In genomic region chr16:66270333-66270927, GRCh38 we compare ENCODE assay signal across 8 cellular contexts.
DNase-seq lines count a peak whose midpoint lies in the region; ATAC-seq and TF ChIP-seq lines count a peak whose summit lies in the region.

No MANE protein-coding gene starts in this region.

- H3K4me2 ChIP-seq in OCI-LY3 (ENCODE audit: low read length) (peak overlapping the region; percentile 62), fibroblast of lung (ENCODE audit: extremely low read depth, insufficient read depth, low read length) (no peak overlapping the region)

- peak; percentile 76 for TF ChIP-seq CTCF in OCI-LY3 (IDR thresholded peaks at IDR 0.05; ENCODE audit: low read depth, low read length)
- TF ChIP-seq CTCF in fibroblast of lung (conservative IDR thresholded peaks at IDR 0.05 in 1 of 2, IDR thresholded peaks at IDR 0.05 in 1 of 2; ENCODE audit: low read depth in 1 of 2, low read length in 2 of 2): peak; percentile 40 to 73

- H3K36me3 ChIP-seq in OCI-LY3 (replicated peaks; ENCODE audit: low read depth, low read length) (no peaks in the 10 kb centered on the region), fibroblast of lung (ENCODE audit: control insufficient read depth, insufficient read depth, low read length) (no peaks in the 10 kb centered on the region), subcutaneous abdominal adipose tissue (ENCODE audit: control insufficient read depth in 5 of 5, insufficient read depth in 5 of 5, low read length in 5 of 5) (no peaks in the 10 kb centered on the region)

- no peak overlapping the region for H3K27ac Mint-ChIP-seq in natural killer cell treated with Interleukin-12 subunit alpha and Interleukin-12 subunit beta and Interleukin-15 and Interleukin-18, amount 100 ng/mL, for 72 hours

- DNase-seq in NCI-H2107 (lab: John Stamatoyannopoulos, UW): peak; percentile 16
- no peak for DNase-seq in NCI-H2107 treated with DMSO at 0.1 percent for 48 hours (lab: John Stamatoyannopoulos, UW; ENCODE audit: unreplicated experiment)
- DNase-seq in activated T-cell treated with anti-CD3 and anti-CD28 coated beads, Interleukin-2, amount 50 U/mL, for 4 hours: peak; percentile 45
- DNase-seq in fibroblast of lung (ENCODE audit: low read depth in 2 of 2): peak; percentile 58 to 67
- no peak for DNase-seq in natural killer cell treated with Interleukin-12 subunit alpha and Interleukin-12 subunit beta and Interleukin-15 and Interleukin-18, amount 100 ng/mL, for 72 hours (ENCODE audit: low spot score)

- H3K9ac ChIP-seq in OCI-LY3 (ENCODE audit: low read length) (no peak overlapping the region), fibroblast of lung (ENCODE audit: insufficient read depth, low read length) (no peak overlapping the region), subcutaneous abdominal adipose tissue (ENCODE audit: low read length in 5 of 5) (no peak overlapping the region)

- peaks cover 53% of the 10 kb centered on the region for H3K27me3 Mint-ChIP-seq in activated T-cell treated with anti-CD3 and anti-CD28 coated beads, Interleukin-2, amount 50 U/mL, for 4 hours (ENCODE audit: low read depth)
- H3K27me3 Mint-ChIP-seq in natural killer cell treated with Interleukin-12 subunit alpha and Interleukin-12 subunit beta and Interleukin-15 and Interleukin-18, amount 100 ng/mL, for 72 hours: peaks cover 30 to 42% of the 10 kb centered on the region in 2 donors

- ATAC-seq in HG03442 (IDR thresholded peaks at IDR 0.05; ENCODE audit: unreplicated experiment): peak; percentile 65
- ATAC-seq in activated T-cell treated with anti-CD3 and anti-CD28 coated beads, Interleukin-2, amount 50 U/mL, for 4 hours: peak; percentile 76 to 84
- ATAC-seq in natural killer cell treated with Interleukin-12 subunit alpha and Interleukin-12 subunit beta and Interleukin-15 and Interleukin-18, amount 100 ng/mL, for 72 hours: peak; percentile 68 to 77

- H3K4me3 ChIP-seq in OCI-LY3 (ENCODE audit: low read length) (peak overlapping the region; percentile 47), fibroblast of lung (replicated peaks in 1 of 4; ENCODE audit: control extremely low read depth in 1 of 4, insufficient read depth in 1 of 4, low read depth in 3 of 4, low read length in 4 of 4) (peak overlapping the region in 1 of 4 experiments; percentile 34), subcutaneous abdominal adipose tissue (ENCODE audit: low read depth in 1 of 5, low read length in 5 of 5) (peak overlapping the region in 3 of 5 donors; percentile 27 to 57 (median 38))

- peak overlapping the region; percentile 4 for H3K4me3 Mint-ChIP-seq in activated T-cell treated with anti-CD3 and anti-CD28 coated beads, Interleukin-2, amount 50 U/mL, for 4 hours
- H3K4me3 Mint-ChIP-seq in natural killer cell treated with Interleukin-12 subunit alpha and Interleukin-12 subunit beta and Interleukin-15 and Interleukin-18, amount 100 ng/mL, for 72 hours: no peak overlapping the region

- H3K9me3 Mint-ChIP-seq in activated T-cell treated with anti-CD3 and anti-CD28 coated beads, Interleukin-2, amount 50 U/mL, for 4 hours: no peaks in the 10 kb centered on the region
- no peaks in the 10 kb centered on the region for H3K9me3 Mint-ChIP-seq in natural killer cell treated with Interleukin-12 subunit alpha and Interleukin-12 subunit beta and Interleukin-15 and Interleukin-18, amount 100 ng/mL, for 72 hours

- H3K79me2 ChIP-seq in OCI-LY3 (ENCODE audit: low read length): no peaks in the 10 kb centered on the region
- no peaks in the 10 kb centered on the region for H3K79me2 ChIP-seq in fibroblast of lung (ENCODE audit: control insufficient read depth, insufficient read depth, low read length)

- peaks cover 5% of the 10 kb centered on the region for H3K4me1 Mint-ChIP-seq in activated T-cell treated with anti-CD3 and anti-CD28 coated beads, Interleukin-2, amount 50 U/mL, for 4 hours (ENCODE audit: low read depth)
- H3K4me1 Mint-ChIP-seq in natural killer cell treated with Interleukin-12 subunit alpha and Interleukin-12 subunit beta and Interleukin-15 and Interleukin-18, amount 100 ng/mL, for 72 hours (ENCODE audit: low read depth in 2 of 2): peaks cover 4 to 7% of the 10 kb centered on the region in 2 donors

- H2AFZ ChIP-seq in OCI-LY3 (ENCODE audit: low read depth, low read length) (peak overlapping the region; percentile 67), fibroblast of lung (ENCODE audit: low read length) (peak overlapping the region; percentile 43)

- H3K27ac ChIP-seq in OCI-LY3 (ENCODE audit: low read length) (no peak overlapping the region), fibroblast of lung (ENCODE audit: insufficient read depth, low read length) (peak overlapping the region; percentile 26), subcutaneous abdominal adipose tissue (ENCODE audit: low read depth, low read length) (no peak overlapping the region)

- no peaks in the 10 kb centered on the region for H3K36me3 Mint-ChIP-seq in activated T-cell treated with anti-CD3 and anti-CD28 coated beads, Interleukin-2, amount 50 U/mL, for 4 hours (ENCODE audit: insufficient read depth)
- H3K36me3 Mint-ChIP-seq in natural killer cell treated with Interleukin-12 subunit alpha and Interleukin-12 subunit beta and Interleukin-15 and Interleukin-18, amount 100 ng/mL, for 72 hours: no peaks in the 10 kb centered on the region

- H4K20me1 ChIP-seq in OCI-LY3 (ENCODE audit: insufficient read depth, low read length) (no peaks in the 10 kb centered on the region), fibroblast of lung (ENCODE audit: control insufficient read depth, extremely low read depth, insufficient read depth, low read length) (no peaks in the 10 kb centered on the region)

- H3K4me1 ChIP-seq in OCI-LY3 (ENCODE audit: low read length) (0 out of 2 replicates have a peak, but pooled peaks cover 4% of the 10 kb centered on the region), fibroblast of lung (ENCODE audit: control insufficient read depth, extremely low read depth, insufficient read depth, low read length) (peaks cover 23% of the 10 kb centered on the region), subcutaneous abdominal adipose tissue (ENCODE audit: control insufficient read depth in 5 of 5, insufficient read depth in 5 of 5, low read length in 5 of 5) (peaks cover 0 to 26% (median 19%) of the 10 kb centered on the region in 5 donors)

- H3K27me3 ChIP-seq in OCI-LY3 (ENCODE audit: low read depth, low read length) (peaks cover 26% of the 10 kb centered on the region), fibroblast of lung (ENCODE audit: control insufficient read depth, insufficient read depth, low read length) (no peaks in the 10 kb centered on the region), subcutaneous abdominal adipose tissue (ENCODE audit: control insufficient read depth in 5 of 5, insufficient read depth in 4 of 5, low read length in 5 of 5) (peaks cover under 1 to 18% (median 7%) of the 10 kb centered on the region in 5 donors)

- H3K9me3 ChIP-seq in OCI-LY3 (ENCODE audit: insufficient read depth, low read length) (no peaks in the 10 kb centered on the region), fibroblast of lung (ENCODE audit: control insufficient read depth, insufficient read depth, low read depth, low read length) (no peaks in the 10 kb centered on the region), subcutaneous abdominal adipose tissue (ENCODE audit: control insufficient read depth in 5 of 5, low read length in 5 of 5) (no peaks in the 10 kb centered on the region)

Comparison
In these comparisons a context has a peak if more than half of its experiments do, and no peak if none do; other contexts are left out.
1. DNase-seq: peak in NCI-H2107 (single experiment), activated T-cell treated with anti-CD3 and anti-CD28 coated beads, Interleukin-2, amount 50 U/mL, for 4 hours (single experiment) and fibroblast of lung (2 of 2); none in NCI-H2107 treated with DMSO at 0.1 percent for 48 hours (single experiment) and natural killer cell treated with Interleukin-12 subunit alpha and Interleukin-12 subunit beta and Interleukin-15 and Interleukin-18, amount 100 ng/mL, for 72 hours (single experiment).
2. Peak in every context shown above with its lines, with median percentiles within 50 percentile points of each other: ATAC-seq.